10 cellular contexts compared by ENCODE assay signal in the genomic region with DNA sequence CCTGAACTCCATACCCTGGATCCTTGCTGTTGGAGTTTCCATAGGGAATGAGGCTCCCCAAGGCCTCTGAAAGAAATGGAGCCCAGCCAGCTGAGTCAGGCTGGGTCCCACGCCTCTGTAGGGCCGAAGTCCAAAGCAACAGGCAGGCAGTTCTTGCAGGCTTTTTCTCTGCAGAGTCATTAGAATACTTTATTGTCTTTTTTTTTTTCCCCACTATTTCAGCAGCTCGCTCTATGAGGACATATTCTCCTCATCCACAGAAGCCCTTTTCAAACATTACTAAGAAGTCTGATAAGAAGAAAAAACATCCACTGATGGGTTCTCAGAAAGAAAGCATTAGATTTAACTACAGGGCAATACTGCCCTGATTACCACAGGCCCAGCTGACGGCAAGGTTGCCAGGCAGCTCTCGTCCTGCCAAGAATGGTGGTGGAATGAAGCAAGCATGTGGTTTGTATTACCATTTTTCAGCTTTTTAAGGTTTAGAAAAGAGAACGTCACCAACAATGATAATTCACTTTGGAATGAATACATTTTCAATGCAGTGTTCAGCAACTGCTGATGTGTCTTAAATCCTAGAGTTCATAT.
DNase-seq lines count a peak whose midpoint lies in the region; ATAC-seq and TF ChIP-seq lines count a peak whose summit lies in the region.
"Had no signal": no experiment of that assay in that cellular context is flagged by ENCODE, and none has a peak within 500 bp of the region (broad histone marks: within the 10 kb centered on the region; RNA-seq: fewer than 3 reads in every experiment).

No MANE protein-coding gene starts in this region.

- DNase-seq in COLO829 (ENCODE audit: low spot score): peak; percentile 33
- DNase-seq in RWPE1 (ENCODE audit: low spot score): peak; percentile 45
- DNase-seq in fibroblast of the conjunctiva (ENCODE audit: low read depth): peak; percentile 96
- peak; percentile 81 to 87 (median 86) for DNase-seq in ovary
- no peak for DNase-seq in natural killer cell treated with Interleukin-12 subunit alpha and Interleukin-12 subunit beta and Interleukin-15 and Interleukin-18, amount 100 ng/mL, for 72 hours (ENCODE audit: low spot score)
- no peak for DNase-seq in T-cell
- DNase-seq in activated CD4-positive, alpha-beta T cell treated with anti-CD3 and anti-CD28 coated beads, Interleukin-2, amount 50 U/mL, for 4 hours: no peak
- DNase-seq: SW 1271 had no signal

- H3K4me3 ChIP-seq in ovary: no peak overlapping the region
- H3K4me3 ChIP-seq: GM12878 had no signal

- H3K36me3 Mint-ChIP-seq in natural killer cell treated with Interleukin-12 subunit alpha and Interleukin-12 subunit beta and Interleukin-15 and Interleukin-18, amount 100 ng/mL, for 72 hours: no peaks in the 10 kb centered on the region
- no peaks in the 10 kb centered on the region for H3K36me3 Mint-ChIP-seq in T-cell

- peaks cover 1% of the 10 kb centered on the region for H3K4me1 ChIP-seq in ovary (ENCODE audit: insufficient read depth)

- no peak overlapping the region for H3K4me3 Mint-ChIP-seq in natural killer cell treated with Interleukin-12 subunit alpha and Interleukin-12 subunit beta and Interleukin-15 and Interleukin-18, amount 100 ng/mL, for 72 hours
- H3K4me3 Mint-ChIP-seq in T-cell: no peak overlapping the region

- H3K27me3 ChIP-seq in ovary: no peaks in the 10 kb centered on the region

- intact Hi-C loops in ovary (cut with DNase I): loop anchor here in 3 of 4 donors (5.0 to 10.0 kb wide), 3 partner anchors 53 to 223 kb away; a partner anchor contains a TSS

- TF ChIP-seq POLR2A in ovary (IDR thresholded peaks at IDR 0.05): no peak

- TF ChIP-seq EP300 in ovary (IDR thresholded peaks at IDR 0.05): no peak

- CTCF ChIA-PET in RWPE1 (lab: Yijun Ruan, JAX): interaction anchor here (0.6 kb wide), 1 partner anchor 940 kb away, joined by 3 read pairs; no protein-coding TSS in a partner anchor
- CTCF ChIA-PET in T-cell (lab: Charles Lee): no interaction called here

- POLR2A ChIA-PET in RWPE1 (lab: Yijun Ruan, JAX; ENCODE audit: low non-redundant PET): no interaction called here
- POLR2A ChIA-PET in T-cell (lab: Charles Lee): interaction anchor here in 1 of 2 donors (0.6 kb wide), 1 partner anchor 543 kb away, joined by 4 read pairs; no protein-coding TSS in a partner anchor

- peaks cover 3 to 4% of the 10 kb centered on the region in 2 donors for H3K4me1 Mint-ChIP-seq in natural killer cell treated with Interleukin-12 subunit alpha and Interleukin-12 subunit beta and Interleukin-15 and Interleukin-18, amount 100 ng/mL, for 72 hours (ENCODE audit: low read depth in 2 of 2)
- H3K4me1 Mint-ChIP-seq in T-cell: peaks cover 0 to 10% (median 8%) of the 10 kb centered on the region in 3 donors

- no peak overlapping the region for H3K27ac Mint-ChIP-seq in natural killer cell treated with Interleukin-12 subunit alpha and Interleukin-12 subunit beta and Interleukin-15 and Interleukin-18, amount 100 ng/mL, for 72 hours
- H3K27ac Mint-ChIP-seq in T-cell: no peak overlapping the region

- H3K27ac ChIP-seq in RWPE1 (peak overlapping the region; percentile 82), ovary (peak overlapping the region in 1 of 2 donors; percentile 56)

- no peak for ATAC-seq in natural killer cell treated with Interleukin-12 subunit alpha and Interleukin-12 subunit beta and Interleukin-15 and Interleukin-18, amount 100 ng/mL, for 72 hours
- ATAC-seq in T-cell (replicated peaks in 1 of 4) (no peak), HG03457 (IDR thresholded peaks at IDR 0.05; ENCODE audit: unreplicated experiment) (no peak)
- ATAC-seq: GM12878 had no signal

- H3K9me3 ChIP-seq in ovary: no peaks in the 10 kb centered on the region

- H3K9me3 Mint-ChIP-seq in natural killer cell treated with Interleukin-12 subunit alpha and Interleukin-12 subunit beta and Interleukin-15 and Interleukin-18, amount 100 ng/mL, for 72 hours: no peaks in the 10 kb centered on the region
- no peaks in the 10 kb centered on the region for H3K9me3 Mint-ChIP-seq in T-cell

- TF ChIP-seq CTCF in RWPE1 (conservative IDR thresholded peaks at IDR 0.05; ENCODE audit: low read depth) (no peak), ovary (IDR thresholded peaks at IDR 0.05) (no peak)

- WGBS in ovary, 3 donors: 5 to 10% (median 5%) methylated on average over 6 of the region's 6 CpGs

- no peaks in the 10 kb centered on the region for H3K36me3 ChIP-seq in ovary

- H3K27me3 Mint-ChIP-seq in natural killer cell treated with Interleukin-12 subunit alpha and Interleukin-12 subunit beta and Interleukin-15 and Interleukin-18, amount 100 ng/mL, for 72 hours: no peaks in the 10 kb centered on the region
- peaks cover 5% of the 10 kb centered on the region in 2 donors for H3K27me3 Mint-ChIP-seq in T-cell

Comparison
In these comparisons a context has a peak if more than half of its experiments do, and no peak if none do; other contexts are left out.
1. DNase-seq: peak in COLO829 (single experiment), RWPE1 (single experiment), fibroblast of the conjunctiva (single experiment) and ovary (5 of 5); none in natural killer cell treated with Interleukin-12 subunit alpha and Interleukin-12 subunit beta and Interleukin-15 and Interleukin-18, amount 100 ng/mL, for 72 hours (single experiment), T-cell (0 of 34) and activated CD4-positive, alpha-beta T cell treated with anti-CD3 and anti-CD28 coated beads, Interleukin-2, amount 50 U/mL, for 4 hours (0 of 2).